Comparison of ENCODE assay signal across 12 cellular contexts in genomic region chr1:52748119-52748518, GRCh38. TPM values are rescaled to one million over a fixed set of nuclear protein-coding genes. Genes with fewer than 3 reads are reported as not detected.
DNase-seq lines count a peak whose midpoint lies in the region; ATAC-seq, FAIRE-seq and TF ChIP-seq lines count a peak whose summit lies in the region.
"Had no signal": no experiment of that assay in that cellular context is flagged by ENCODE, and none has a peak within 500 bp of the region (broad histone marks: within the 10 kb centered on the region; RNA-seq: fewer than 3 reads in every experiment).

No MANE protein-coding gene starts in this region.

- peak; percentile 38 for TF ChIP-seq CTCF in 22Rv1 (IDR thresholded peaks at IDR 0.05)
- TF ChIP-seq CTCF in H9 (conservative IDR thresholded peaks at IDR 0.05): peak; percentile 22; the same call in 1 of the 3 replicates
- TF ChIP-seq CTCF in adrenal gland (IDR thresholded peaks at IDR 0.05): peak; percentile 17 to 49 (median 38)
- TF ChIP-seq CTCF in HepG2 (CRISPR knock-in tag; IDR thresholded peaks at IDR 0.05): no peak
- TF ChIP-seq CTCF in Calu3 (IDR thresholded peaks at IDR 0.05; ENCODE audit: unreplicated experiment): no peak

- no peak overlapping the region for H3K56ac ChIP-seq in H9 (ENCODE audit: insufficient read length, low read depth, low read length)

- H3K9me3 ChIP-seq in H9 (ENCODE audit: control insufficient read depth, low read depth, low read length) (no peaks in the 10 kb centered on the region), adrenal gland (replicated peaks in 1 of 3) (no peaks in the 10 kb centered on the region), HepG2 (ENCODE audit: low read length) (no peaks in the 10 kb centered on the region)

- no peak overlapping the region for H2BK15ac ChIP-seq in H9 (ENCODE audit: low read depth, low read length)

- POLR2A ChIA-PET in HepG2 (lab: Yijun Ruan, JAX): interaction anchor here (0.9 kb wide), 1 partner anchor 45 kb away, joined by 3 read pairs; no protein-coding TSS in a partner anchor

- H3K4me1 Mint-ChIP-seq in H9 (peaks cover 8 to 12% of the 10 kb centered on the region in 2 experiments; a peak in 3 of 4 replicates), Calu3 (ENCODE audit: low read depth, unreplicated experiment) (peaks cover 25% of the 10 kb centered on the region)

- H3K23me2 ChIP-seq in H9 (ENCODE audit: insufficient read length, low read depth, low read length, poor library complexity, severe bottlenecking): no peaks in the 10 kb centered on the region

- no peak for TF ChIP-seq EP300 in HepG2 (IDR thresholded peaks at IDR 0.05; ENCODE audit: low read depth in 2 of 2, low read length in 2 of 2)
- TF ChIP-seq EP300 in HepG2 (CRISPR knock-in tag; IDR thresholded peaks at IDR 0.05; ENCODE audit: borderline replicate concordance): no peak

- TF ChIP-seq POLR2A in adrenal gland (IDR thresholded peaks at IDR 0.05) (no peak), HepG2 (IDR thresholded peaks at IDR 0.05; ENCODE audit: insufficient read depth in 1 of 2, low read depth in 2 of 2, low read length in 2 of 2) (no peak)

- no peak overlapping the region for H4K91ac ChIP-seq in H9 (ENCODE audit: insufficient read length, low read depth, low read length)

- H3K9ac ChIP-seq in H9 (ENCODE audit: extremely low read depth, insufficient read length, low read length) (no peak overlapping the region), HepG2 (ENCODE audit: insufficient read depth, low read depth, low read length) (no peak overlapping the region)

- no peaks in the 10 kb centered on the region for H3K27me3 ChIP-seq in H9 (ENCODE audit: insufficient read depth, low read length)
- H3K27me3 ChIP-seq in adrenal gland: no peaks in the 10 kb centered on the region
- H3K27me3 ChIP-seq in HepG2 (ENCODE audit: control insufficient read depth in 1 of 2, insufficient read depth in 2 of 2, low read length in 2 of 2): no peaks in the 10 kb centered on the region

- no peak overlapping the region for H2AK5ac ChIP-seq in H9 (ENCODE audit: insufficient read length, low read length)

- no peak for TF ChIP-seq RAD21 in HepG2 (CRISPR knock-in tag; IDR thresholded peaks at IDR 0.05)

- H3K79me1 ChIP-seq in H9 (ENCODE audit: insufficient read depth, low read depth, low read length, poor library complexity, severe bottlenecking): no peaks in the 10 kb centered on the region

- H2AFZ ChIP-seq in H9 (ENCODE audit: low read length) (no peak overlapping the region), HepG2 (ENCODE audit: low read length) (no peak overlapping the region)

- H3K4me1 ChIP-seq in H9 (ENCODE audit: insufficient read depth, low read length) (no peaks in the 10 kb centered on the region), adrenal gland (replicated peaks in 1 of 2) (peaks cover 16 to 49% of the 10 kb centered on the region in 2 donors), HepG2 (ENCODE audit: insufficient read depth, low read length) (peaks cover 27% of the 10 kb centered on the region)

- H3K36me3 Mint-ChIP-seq in H9 (ENCODE audit: insufficient read depth in 1 of 3, low read depth in 3 of 3): peaks cover 0 to 3% (median 0%) of the 10 kb centered on the region in 3 experiments; a peak in 1 of 7 replicates
- H3K36me3 Mint-ChIP-seq in Calu3 (ENCODE audit: insufficient read depth, unreplicated experiment): no peaks in the 10 kb centered on the region

- H3K4me3 Mint-ChIP-seq in H9: no peak overlapping the region
- no peak overlapping the region for H3K4me3 Mint-ChIP-seq in Calu3 (ENCODE audit: low read depth, unreplicated experiment)
- H3K4me3 Mint-ChIP-seq: activated CD4-positive, alpha-beta T cell treated with anti-CD3 and anti-CD28 coated beads, Interleukin-2, amount 10 ng/mL, durations not matched to agents 7 days and 5 days had no signal

- no peak overlapping the region for H3K27ac Mint-ChIP-seq in H9
- H3K27ac Mint-ChIP-seq in Calu3 (ENCODE audit: unreplicated experiment): no peak overlapping the region
- H3K27ac Mint-ChIP-seq: activated CD4-positive, alpha-beta T cell treated with anti-CD3 and anti-CD28 coated beads, Interleukin-2, amount 10 ng/mL, durations not matched to agents 7 days and 5 days had no signal

- H2BK12ac ChIP-seq in H9 (ENCODE audit: insufficient read length, low read depth, low read length): no peak overlapping the region

- H2BK20ac ChIP-seq in H9 (ENCODE audit: low read depth, low read length, poor library complexity, severe bottlenecking): no peak overlapping the region

- no peak for ATAC-seq in HepG2
- no peak for ATAC-seq in GM18867 (IDR thresholded peaks at IDR 0.05; ENCODE audit: unreplicated experiment)
- ATAC-seq in HG02763 (IDR thresholded peaks at IDR 0.05; ENCODE audit: unreplicated experiment): no peak

- H3K23ac ChIP-seq in H9 (ENCODE audit: insufficient read length, low read depth, low read length): no peak overlapping the region

- H2BK120ac ChIP-seq in H9 (ENCODE audit: low read depth, low read length, poor library complexity, severe bottlenecking): no peak overlapping the region

- H4K20me1 ChIP-seq in H9 (ENCODE audit: control insufficient read depth, insufficient read depth, insufficient read length) (no peaks in the 10 kb centered on the region), HepG2 (ENCODE audit: insufficient read depth, low read length) (no peaks in the 10 kb centered on the region)

- no peak for FAIRE-seq in HepG2 (lab: Jason Lieb, UNC)

- in situ Hi-C loops in HepG2 (cut with HindIII; ENCODE audit: extremely low pct_ligation_motif_present, low pct_unique_long_range_greater_than_20kb): no loop called here

- no peak overlapping the region for H2BK5ac ChIP-seq in H9 (ENCODE audit: insufficient read length, low read length)

- BruUV-seq in HepG2 (replicated peaks; lab: Mats Ljungman, UMichigan) (no TSS peak), Calu3 (replicated peaks; lab: Mats Ljungman, UMichigan) (no TSS peak)

- no peak overlapping the region for H3K4ac ChIP-seq in H9 (ENCODE audit: low read depth, low read length)

- H4K8ac ChIP-seq in H9 (replicated peaks; ENCODE audit: insufficient read length, low read depth, low read length): no peak overlapping the region

- H3K9me3 Mint-ChIP-seq in H9 (no peaks in the 10 kb centered on the region; a peak in 1 of 5 replicates), Calu3 (ENCODE audit: low read depth, unreplicated experiment) (no peaks in the 10 kb centered on the region)
- H3K9me3 Mint-ChIP-seq: activated CD4-positive, alpha-beta T cell treated with anti-CD3 and anti-CD28 coated beads, Interleukin-2, amount 10 ng/mL, durations not matched to agents 7 days and 5 days had no signal

- intact Hi-C loops in adrenal gland (cut with DNase I) (no loop called here), HepG2 (cut with micrococcal nuclease; ENCODE audit: unreplicated experiment) (no loop called here), Calu3 (cut with micrococcal nuclease; ENCODE audit: unreplicated experiment) (loop anchor here (5.0 kb wide), 1 partner anchor 46 kb away; no protein-coding TSS in a partner anchor)

- H4K5ac ChIP-seq in H9 (ENCODE audit: insufficient read length, low read depth, low read length): no peak overlapping the region

- H3K79me2 ChIP-seq in H9 (ENCODE audit: insufficient read depth, low read length): no peaks in the 10 kb centered on the region
- no peaks in the 10 kb centered on the region for H3K79me2 ChIP-seq in HepG2 (ENCODE audit: insufficient read depth, low read length)

- no peak overlapping the region for H3T11ph ChIP-seq in H9 (ENCODE audit: low read length)

- no peak overlapping the region for H3K18ac ChIP-seq in H9 (ENCODE audit: insufficient read length, low read depth, low read length)

- CTCF ChIA-PET in HepG2 (lab: Yijun Ruan, JAX; ENCODE audit: low intra/inter-chr PET ratio, low total read pairs) (interaction anchor here (1.4 kb wide), 1 partner anchor 47 kb away, joined by 5 read pairs; no protein-coding TSS in a partner anchor), Calu3 (lab: Charles Lee) (interaction anchor here (0.6 kb wide), 1 partner anchor 47 kb away, joined by 4 read pairs; no protein-coding TSS in a partner anchor)

- H3K27me3 Mint-ChIP-seq in H9 (ENCODE audit: low read depth): no peaks in the 10 kb centered on the region
- H3K27me3 Mint-ChIP-seq in Calu3 (ENCODE audit: unreplicated experiment): no peaks in the 10 kb centered on the region
- H3K27me3 Mint-ChIP-seq: activated CD4-positive, alpha-beta T cell treated with anti-CD3 and anti-CD28 coated beads, Interleukin-2, amount 10 ng/mL, durations not matched to agents 7 days and 5 days had no signal

- H3K27ac ChIP-seq in 22Rv1 (no peak overlapping the region), H9 (ENCODE audit: insufficient read length, low read depth, low read length) (no peak overlapping the region), adrenal gland (no peak overlapping the region), HepG2 (ENCODE audit: extremely low read length, insufficient read depth, low read length) (no peak overlapping the region)
- H3K27ac ChIP-seq: coronary artery had no signal

- DNase-seq in H9 (no peak), adrenal gland (no peak), HepG2 (ENCODE audit: low spot score) (no peak), Calu3 (no peak), NCI-H82 treated with DMSO at 0.1 percent for 48 hours (lab: John Stamatoyannopoulos, UW; ENCODE audit: unreplicated experiment) (no peak)
- DNase-seq: activated CD4-positive, alpha-beta T cell treated with anti-CD3 and anti-CD28 coated beads, Interleukin-2, amount 10 ng/mL, durations not matched to agents 7 days and 5 days; activated effector memory CD4-positive, alpha-beta T cell treated with Interleukin-2 at 50 U/mL for 16 hours; NCI-H524 treated with DMSO at 0.1 percent for 48 hours had no signal

- no peak overlapping the region for H3K14ac ChIP-seq in H9 (ENCODE audit: insufficient read depth, low read length)

- no peaks in the 10 kb centered on the region for H3K36me3 ChIP-seq in adrenal gland (replicated peaks in 1 of 2)
- no peaks in the 10 kb centered on the region for H3K36me3 ChIP-seq in HepG2 (replicated peaks in 1 of 2; ENCODE audit: control insufficient read depth in 1 of 2, insufficient read depth in 2 of 2, low read length in 2 of 2)

- H3K4me2 ChIP-seq in H9 (ENCODE audit: insufficient read depth, insufficient read length, low read length) (no peak overlapping the region), HepG2 (ENCODE audit: low read depth, low read length) (no peak overlapping the region)

- no peak overlapping the region for H3K4me3 ChIP-seq in adrenal gland
- H3K4me3 ChIP-seq in HepG2 (replicated peaks in 1 of 3; ENCODE audit: insufficient read depth in 1 of 3, low read depth in 2 of 3, low read length in 3 of 3): no peak overlapping the region
- H3K4me3 ChIP-seq: coronary artery had no signal

RNA-seq across cellular contexts. Expression of gene ZYG11B, which starts 21.9 kb away (rescaled TPM):
- total RNA-seq in H9 (2021) (20.6 and 21.2 TPM in 2 replicates), adrenal gland (10 to 100 TPM; 34.7 to 63.5 (median 46.6) TPM), HepG2 (2016; rRNA removed; fragmentation: Illumina TruSeq; extraction: Trizol) (17.9 and 28.1 TPM in 2 replicates), Calu3 (2022) (14.2 and 14.8 TPM in 2 replicates)
- polyA plus RNA-seq in adrenal gland (10 to 100 TPM in 2 of 3 donors, 1 to 10 TPM in 1; 4.5 to 22.4 (median 11.7) TPM), HepG2 (2011; rRNA removed) (6.4 and 6.9 TPM in 2 replicates)
- 2.2 and 2.5 TPM in 2 replicates for total RNA-seq in HepG2 (2016; cell fraction: cytosol; rRNA removed; fragmentation: Illumina TruSeq; extraction: Trizol; ENCODE audit: low read depth)
- total RNA-seq in HepG2 (2016; cell fraction: insoluble cytoplasmic fraction; rRNA removed; fragmentation: Illumina TruSeq; extraction: Trizol): 18.2 and 27.0 TPM in 2 replicates
- total RNA-seq in HepG2 (2016; cell fraction: membrane; rRNA removed; fragmentation: Illumina TruSeq; extraction: Trizol): 8.1 and 8.3 TPM in 2 replicates
- 17.9 and 18.0 TPM in 2 replicates for total RNA-seq in HepG2 (2016; cell fraction: nucleus; rRNA removed; fragmentation: Illumina TruSeq; extraction: Trizol)
- polyA plus RNA-seq in HepG2 (2011; cell fraction: cytosol; rRNA removed): 3.3 and 4.9 TPM in 2 replicates
- polyA plus RNA-seq in HepG2 (2011; cell fraction: nucleus; rRNA removed): 3.6 and 4.2 TPM in 2 replicates
- polyA plus RNA-seq in HepG2 (2012): 3.8 and 5.0 TPM in 2 replicates
- polyA plus RNA-seq in HepG2 (2016; cell fraction: cytosol; fragmentation: Illumina TruSeq; extraction: Trizol; ENCODE audit: low read depth): 0.28 and 0.43 TPM in 2 replicates
- polyA plus RNA-seq in HepG2 (2016; cell fraction: insoluble cytoplasmic fraction; fragmentation: Illumina TruSeq; extraction: Trizol; ENCODE audit: low read depth): 9.8 and 10.7 TPM in 2 replicates
- 1.7 and 1.8 TPM in 2 replicates for polyA plus RNA-seq in HepG2 (2016; cell fraction: membrane; fragmentation: Illumina TruSeq; extraction: Trizol; ENCODE audit: low read depth)
- polyA plus RNA-seq in HepG2 (2016; cell fraction: nucleus; fragmentation: Illumina TruSeq; extraction: Trizol; ENCODE audit: insufficient read depth, low read depth): 8.2 and 8.3 TPM in 2 replicates
- 23.6 and 31.5 TPM in 2 replicates for polyA minus RNA-seq in HepG2 (2011; rRNA and poly(A)+ RNA removed; ENCODE audit: low replicate concordance)
- polyA minus RNA-seq in HepG2 (2011; cell fraction: cytosol; rRNA and poly(A)+ RNA removed): 10.2 and 11.1 TPM in 2 replicates
- 26.4 and 34.1 TPM in 2 replicates for polyA minus RNA-seq in HepG2 (2011; cell fraction: nucleus; rRNA and poly(A)+ RNA removed)

RNA-seq across cellular contexts. Expression of gene COA7, which starts 50.0 kb away (rescaled TPM):
- 69.1 and 70.3 TPM in 2 replicates for total RNA-seq in H9 (2021)
- total RNA-seq in adrenal gland: 10 to 100 TPM in 7 of 8 donors, 1 to 10 TPM in 1; 8.1 to 34.5 (median 13.8) TPM
- 10 to 100 TPM in 1 of 3 donors, 1 to 10 TPM in 2; 3.1 to 18.0 (median 4.3) TPM for polyA plus RNA-seq in adrenal gland
- total RNA-seq in HepG2 (2016; rRNA removed; fragmentation: Illumina TruSeq; extraction: Trizol): 30.4 and 60.7 TPM in 2 replicates
- 7.9 and 8.2 TPM in 2 replicates for total RNA-seq in HepG2 (2016; cell fraction: cytosol; rRNA removed; fragmentation: Illumina TruSeq; extraction: Trizol; ENCODE audit: low read depth)
- total RNA-seq in HepG2 (2016; cell fraction: insoluble cytoplasmic fraction; rRNA removed; fragmentation: Illumina TruSeq; extraction: Trizol): 35.7 and 61.3 TPM in 2 replicates
- total RNA-seq in HepG2 (2016; cell fraction: membrane; rRNA removed; fragmentation: Illumina TruSeq; extraction: Trizol): 21.1 and 21.8 TPM in 2 replicates
- 11.9 and 13.9 TPM in 2 replicates for total RNA-seq in HepG2 (2016; cell fraction: nucleus; rRNA removed; fragmentation: Illumina TruSeq; extraction: Trizol)
- polyA plus RNA-seq in HepG2 (2011; rRNA removed): 12.3 and 13.7 TPM in 2 replicates
- 14.4 and 15.5 TPM in 2 replicates for polyA plus RNA-seq in HepG2 (2011; cell fraction: cytosol; rRNA removed)
- polyA plus RNA-seq in HepG2 (2011; cell fraction: nucleus; rRNA removed): 3.6 and 5.4 TPM in 2 replicates
- 23.9 and 27.0 TPM in 2 replicates for polyA plus RNA-seq in HepG2 (2012)
- 6.2 and 6.5 TPM in 2 replicates for polyA plus RNA-seq in HepG2 (2016; cell fraction: cytosol; fragmentation: Illumina TruSeq; extraction: Trizol; ENCODE audit: low read depth)
- polyA plus RNA-seq in HepG2 (2016; cell fraction: insoluble cytoplasmic fraction; fragmentation: Illumina TruSeq; extraction: Trizol; ENCODE audit: low read depth): 52.4 and 54.7 TPM in 2 replicates
- polyA plus RNA-seq in HepG2 (2016; cell fraction: membrane; fragmentation: Illumina TruSeq; extraction: Trizol; ENCODE audit: low read depth): 13.1 and 13.3 TPM in 2 replicates
- polyA plus RNA-seq in HepG2 (2016; cell fraction: nucleus; fragmentation: Illumina TruSeq; extraction: Trizol; ENCODE audit: insufficient read depth, low read depth): 24.3 and 25.2 TPM in 2 replicates
- 20.8 and 60.9 TPM in 2 replicates for polyA minus RNA-seq in HepG2 (2011; rRNA and poly(A)+ RNA removed; ENCODE audit: low replicate concordance)
- polyA minus RNA-seq in HepG2 (2011; cell fraction: cytosol; rRNA and poly(A)+ RNA removed): 6.9 and 10.1 TPM in 2 replicates
- polyA minus RNA-seq in HepG2 (2011; cell fraction: nucleus; rRNA and poly(A)+ RNA removed): 4.2 and 6.1 TPM in 2 replicates
- total RNA-seq in Calu3 (2022): 42.4 and 43.0 TPM in 2 replicates

Comparison
In these comparisons a context has a peak if more than half of its experiments do, and no peak if none do; other contexts are left out.
1. CTCF ChIP-seq: peak in 22Rv1 (single experiment), H9 (single experiment) and adrenal gland (6 of 6); none in HepG2 (single experiment) and Calu3 (single experiment).